Comparison of ENCODE assay signal across 1 cellular context in genomic region chr10:86480571-86480970, GRCh38.
TF ChIP-seq lines count a peak whose summit lies in the region.

No MANE protein-coding gene starts in this region.

TF ChIP-seq in GM12878, 131 proteins besides CTCF, POLR2A, EP300 and RAD21 (continued from another document):
- TF ChIP-seq, protein P1, sequence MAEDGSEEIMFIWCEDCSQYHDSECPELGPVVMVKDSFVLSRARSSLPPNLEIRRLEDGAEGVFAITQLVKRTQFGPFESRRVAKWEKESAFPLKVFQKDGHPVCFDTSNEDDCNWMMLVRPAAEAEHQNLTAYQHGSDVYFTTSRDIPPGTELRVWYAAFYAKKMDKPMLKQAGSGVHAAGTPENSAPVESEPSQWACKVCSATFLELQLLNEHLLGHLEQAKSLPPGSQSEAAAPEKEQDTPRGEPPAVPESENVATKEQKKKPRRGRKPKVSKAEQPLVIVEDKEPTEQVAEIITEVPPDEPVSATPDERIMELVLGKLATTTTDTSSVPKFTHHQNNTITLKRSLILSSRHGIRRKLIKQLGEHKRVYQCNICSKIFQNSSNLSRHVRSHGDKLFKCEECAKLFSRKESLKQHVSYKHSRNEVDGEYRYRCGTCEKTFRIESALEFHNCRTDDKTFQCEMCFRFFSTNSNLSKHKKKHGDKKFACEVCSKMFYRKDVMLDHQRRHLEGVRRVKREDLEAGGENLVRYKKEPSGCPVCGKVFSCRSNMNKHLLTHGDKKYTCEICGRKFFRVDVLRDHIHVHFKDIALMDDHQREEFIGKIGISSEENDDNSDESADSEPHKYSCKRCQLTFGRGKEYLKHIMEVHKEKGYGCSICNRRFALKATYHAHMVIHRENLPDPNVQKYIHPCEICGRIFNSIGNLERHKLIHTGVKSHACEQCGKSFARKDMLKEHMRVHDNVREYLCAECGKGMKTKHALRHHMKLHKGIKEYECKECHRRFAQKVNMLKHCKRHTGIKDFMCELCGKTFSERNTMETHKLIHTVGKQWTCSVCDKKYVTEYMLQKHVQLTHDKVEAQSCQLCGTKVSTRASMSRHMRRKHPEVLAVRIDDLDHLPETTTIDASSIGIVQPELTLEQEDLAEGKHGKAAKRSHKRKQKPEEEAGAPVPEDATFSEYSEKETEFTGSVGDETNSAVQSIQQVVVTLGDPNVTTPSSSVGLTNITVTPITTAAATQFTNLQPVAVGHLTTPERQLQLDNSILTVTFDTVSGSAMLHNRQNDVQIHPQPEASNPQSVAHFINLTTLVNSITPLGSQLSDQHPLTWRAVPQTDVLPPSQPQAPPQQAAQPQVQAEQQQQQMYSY (CRISPR knock-in tag; IDR thresholded peaks at IDR 0.05) = no peak
